8 cellular contexts compared by ENCODE assay signal in genomic region chr15:34341922-34342736, GRCh38. TPM values are rescaled to one million over a fixed set of nuclear protein-coding genes. Genes with fewer than 3 reads are reported as not detected.
A peak's percentile ranks its signal among the peaks of the same experiment; 100 is the strongest.
DNase-seq lines count a peak whose midpoint lies in the region; ATAC-seq, FAIRE-seq and TF ChIP-seq lines count a peak whose summit lies in the region.

No MANE protein-coding gene starts in this region.

- H3K27ac ChIP-seq in BLaER1 = peak overlapping the region; percentile 93
- H3K27ac ChIP-seq in KMS-11 = peak overlapping the region; percentile 80
- peak overlapping the region in 55 of 59 donors; percentile 46 to 94 (median 85) for H3K27ac ChIP-seq in dorsolateral prefrontal cortex

- no peak for DNase-seq in dorsolateral prefrontal cortex
- no peak for DNase-seq in NCI-H1092 (lab: John Stamatoyannopoulos, UW)
- no peak for DNase-seq in D721Med (ENCODE audit: insufficient read length, low spot score)
- DNase-seq in middle frontal gyrus (ENCODE audit: extremely low spot score, low spot score) = no peak

- H3K79me2 ChIP-seq in KMS-11 (ENCODE audit: insufficient read depth, low read depth) = peaks cover 16% of the 10 kb centered on the region

- H3K4me3 Mint-ChIP-seq in nephron = peak overlapping the region in 1 of 3 experiments; percentile 95

- peak overlapping the region; percentile 95 for H3K4me2 ChIP-seq in BLaER1
- peak overlapping the region; percentile 45 for H3K4me2 ChIP-seq in KMS-11

- H3K36me3 ChIP-seq in BLaER1 (peaks cover 20% of the 10 kb centered on the region), KMS-11 (ENCODE audit: insufficient read depth) (no peaks in the 10 kb centered on the region)

- peaks cover 10% of the 10 kb centered on the region for H3K4me1 Mint-ChIP-seq in nephron

- peak overlapping the region; percentile 90 for H2AFZ ChIP-seq in KMS-11 (ENCODE audit: low read depth)

- H3K4me3 ChIP-seq in BLaER1 (peak overlapping the region; percentile 85), KMS-11 (IDR thresholded peaks at IDR 0.05; ENCODE audit: insufficient read depth, low read depth, low read length) (no peak overlapping the region), dorsolateral prefrontal cortex (peak overlapping the region; percentile 61 to 98 (median 83))

- no peaks in the 10 kb centered on the region for H3K27me3 Mint-ChIP-seq in nephron (ENCODE audit: low read depth)

- H3K4me1 ChIP-seq in BLaER1 = peaks cover 44% of the 10 kb centered on the region
- peaks cover 6% of the 10 kb centered on the region for H3K4me1 ChIP-seq in KMS-11 (ENCODE audit: low read depth, poor library complexity, severe bottlenecking)

- peak overlapping the region; percentile 88 for H3K9ac ChIP-seq in BLaER1
- peak overlapping the region; percentile 86 for H3K9ac ChIP-seq in KMS-11

- H3K36me3 Mint-ChIP-seq in nephron (ENCODE audit: low read depth) = peaks cover 16% of the 10 kb centered on the region

- H3K9me3 Mint-ChIP-seq in nephron = no peaks in the 10 kb centered on the region

- no peaks in the 10 kb centered on the region for H4K20me1 ChIP-seq in BLaER1
- H4K20me1 ChIP-seq in KMS-11 (ENCODE audit: insufficient read depth) = no peaks in the 10 kb centered on the region

- no peaks in the 10 kb centered on the region for H3K9me3 ChIP-seq in BLaER1

- H3K27me3 ChIP-seq in BLaER1 (no peaks in the 10 kb centered on the region), KMS-11 (ENCODE audit: insufficient read depth, low read depth) (no peaks in the 10 kb centered on the region), dorsolateral prefrontal cortex (no peaks in the 10 kb centered on the region)

- TF ChIP-seq CTCF in KMS-11 (conservative IDR thresholded peaks at IDR 0.05; ENCODE audit: low read depth, low read length) = no peak
- TF ChIP-seq CTCF in dorsolateral prefrontal cortex (IDR thresholded peaks at IDR 0.05 in 54 of 56, conservative IDR thresholded peaks at IDR 0.05 in 2 of 56; ENCODE audit: low read depth in 1 of 56, partially characterized antibody in 56 of 56) = no peak
- no peak for TF ChIP-seq CTCF in nephron (IDR thresholded peaks at IDR 0.05; ENCODE audit: unreplicated experiment in 3 of 3)
- no peak for TF ChIP-seq CTCF in D721Med (IDR thresholded peaks at IDR 0.05; ENCODE audit: insufficient read depth, missing control alignments)

- H3K27ac Mint-ChIP-seq in nephron = peak overlapping the region in 2 of 3 experiments; percentile 90

- no peak for FAIRE-seq in D721Med (lab: Jason Lieb, UNC)

- intact Hi-C loops in dorsolateral prefrontal cortex (cut with DNase I) = loop anchor here (2.0 to 10.0 kb wide), 4 partner anchors 25 to 243 kb away; partner anchors contain the start of genes EMC4 (in 1 of the 2), GOLGA8B (in 1 of the 2), KATNBL1 (in 1 of the 2) and LPCAT4 (in 1 of the 2)

- no peak for ATAC-seq in GM18498 (IDR thresholded peaks at IDR 0.05; ENCODE audit: unreplicated experiment)

RNA-seq across cellular contexts. Expression of gene NOP10, which starts 0.8 kb away (rescaled TPM):
- total RNA-seq in dorsolateral prefrontal cortex = 10 to 100 TPM; 27.3 to 73.6 (median 47.5) TPM

RNA-seq across cellular contexts. Expression of gene NUTM1, which starts 1.0 kb away (rescaled TPM):
- not detected for total RNA-seq in dorsolateral prefrontal cortex

RNA-seq across cellular contexts. Expression of gene SLC12A6, which starts 4.5 kb away (rescaled TPM):
- total RNA-seq in dorsolateral prefrontal cortex = 10 to 100 TPM; 31.2 to 56.8 (median 43.6) TPM

RNA-seq across cellular contexts. Expression of gene LPCAT4, which starts 24.9 kb away (rescaled TPM):
- total RNA-seq in dorsolateral prefrontal cortex = 100 to 1,000 TPM in 116 of 120 experiments, 10 to 100 TPM in 4; 71.1 to 266 (median 159) TPM
